Comparison of ENCODE assay signal across 8 cellular contexts in genomic region chr2:218229851-218230250, GRCh38. TPM values are rescaled to one million over a fixed set of nuclear protein-coding genes. Genes with fewer than 3 reads are reported as not detected.
DNase-seq lines count a peak whose midpoint lies in the region; ATAC-seq, FAIRE-seq and TF ChIP-seq lines count a peak whose summit lies in the region.

No MANE protein-coding gene starts in this region.

- peak overlapping the region in 2 of 3 donors; percentile 39 to 70 for H3K4me3 Mint-ChIP-seq in T-cell

- POLR2A ChIA-PET in T-cell (lab: Charles Lee): interaction anchor here (0.6 to 1.8 kb wide), 12 partner anchors 9 to 1908 kb away, joined by 3 to 36 read pairs (median 5); partner anchors contain the start of genes AAMP (in 1 of the 2) and PNKD (in 1 of the 2)

- no peak for TF ChIP-seq CTCF in fibroblast of the aortic adventitia (IDR thresholded peaks at IDR 0.05; ENCODE audit: insufficient read depth, low read length)

- CTCF ChIA-PET in T-cell (lab: Charles Lee): interaction anchor here (0.7 to 3.1 kb wide), 12 partner anchors 10 to 418 kb away, joined by 3 to 33 read pairs (median 5); partner anchors contain the start of genes AAMP (in 1 of the 2), CXCR1 (in 1 of the 2) and PNKD (in 1 of the 2)

- H3K27ac ChIP-seq in subcutaneous abdominal adipose tissue (ENCODE audit: low read depth, low read length): peak overlapping the region; percentile 37

- no peak for FAIRE-seq in H54 (lab: Jason Lieb, UNC)

- no peaks in the 10 kb centered on the region for H3K9me3 ChIP-seq in subcutaneous abdominal adipose tissue (ENCODE audit: control insufficient read depth in 5 of 5, low read length in 5 of 5)

- peak; percentile 13 for DNase-seq in NK-92 treated with Interleukin-12 subunit alpha and Interleukin-12 subunit beta, amount 100 ng/mL, for 24 hours (lab: John Stamatoyannopoulos, UW)
- no peak for DNase-seq in NK-92 (lab: John Stamatoyannopoulos, UW; ENCODE audit: unreplicated experiment)
- peak in 1 of 34 experiments; percentile 12 for DNase-seq in T-cell
- peak; percentile 28 for DNase-seq in fibroblast of the aortic adventitia (ENCODE audit: low read depth)
- DNase-seq in H54 (ENCODE audit: insufficient read length, low spot score): no peak

- peaks cover 0 to 26% (median 20%) of the 10 kb centered on the region in 5 donors for H3K4me1 ChIP-seq in subcutaneous abdominal adipose tissue (ENCODE audit: control insufficient read depth in 5 of 5, insufficient read depth in 5 of 5, low read length in 5 of 5)

- H3K27me3 ChIP-seq in subcutaneous abdominal adipose tissue (ENCODE audit: control insufficient read depth in 5 of 5, insufficient read depth in 4 of 5, low read length in 5 of 5): no peaks in the 10 kb centered on the region

- peaks cover 63% of the 10 kb centered on the region for H3K36me3 Mint-ChIP-seq in T-cell

- no peaks in the 10 kb centered on the region for H3K27me3 Mint-ChIP-seq in T-cell

- peaks cover 75 to 81% (median 78%) of the 10 kb centered on the region in 3 donors for H3K4me1 Mint-ChIP-seq in T-cell

- H3K9me3 Mint-ChIP-seq in T-cell: no peaks in the 10 kb centered on the region

- H3K36me3 ChIP-seq in subcutaneous abdominal adipose tissue (ENCODE audit: control insufficient read depth in 5 of 5, insufficient read depth in 5 of 5, low read length in 5 of 5): peaks cover 40 to 90% (median 68%) of the 10 kb centered on the region in 5 donors

- ATAC-seq in T-cell (replicated peaks in 1 of 4): peak in 2 of 4 experiments; percentile 20 to 44
- ATAC-seq in GM21786 (IDR thresholded peaks at IDR 0.05; ENCODE audit: unreplicated experiment): no peak
- no peak for ATAC-seq in HG02973 (IDR thresholded peaks at IDR 0.05; ENCODE audit: unreplicated experiment)

- peak overlapping the region; percentile 90 to 92 for H3K27ac Mint-ChIP-seq in T-cell

- TF ChIP-seq POLR2A in H54 (IDR thresholded peaks at IDR 0.05; ENCODE audit: low read depth, low read length): no peak

- H3K4me3 ChIP-seq in fibroblast of the aortic adventitia (ENCODE audit: low read depth, low read length) (no peak overlapping the region), subcutaneous abdominal adipose tissue (ENCODE audit: low read depth in 1 of 5, low read length in 5 of 5) (no peak overlapping the region)

- H3K9ac ChIP-seq in subcutaneous abdominal adipose tissue (ENCODE audit: low read length in 5 of 5): no peak overlapping the region

RNA-seq across cellular contexts. Expression of gene ARPC2, which starts 12.9 kb away (rescaled TPM):
- total RNA-seq in T-cell: 100 to 1,000 TPM; 347 to 487 (median 390) TPM
- total RNA-seq in fibroblast of the aortic adventitia (ENCODE audit: low replicate concordance): 121 and 368 TPM in 2 replicates

RNA-seq across cellular contexts. Expression of gene GPBAR1, which starts 31.0 kb away (rescaled TPM):
- 1 to 10 TPM in 4 of 5 donors, under 1 TPM in 1; 0.89 to 2.7 (median 1.2) TPM for total RNA-seq in T-cell
- 0.27 TPM in 1 of 2 replicates, not detected in the other for total RNA-seq in fibroblast of the aortic adventitia (ENCODE audit: low replicate concordance)

RNA-seq across cellular contexts. Expression of gene AAMP, which starts 40.1 kb away (rescaled TPM):
- total RNA-seq in T-cell (10 to 100 TPM; 46.2 to 71.3 (median 67.4) TPM), fibroblast of the aortic adventitia (ENCODE audit: low replicate concordance) (64.4 and 262 TPM in 2 replicates)

RNA-seq across cellular contexts. Expression of gene PNKD, which starts 40.5 kb away (rescaled TPM):
- total RNA-seq in T-cell (10 to 100 TPM; 17.4 to 33.1 (median 30.6) TPM), fibroblast of the aortic adventitia (ENCODE audit: low replicate concordance) (17.4 and 27.2 TPM in 2 replicates)

Comparison
In these comparisons a context has a peak if more than half of its experiments do, and no peak if none do; other contexts are left out.
1. DNase-seq: peak in NK-92 treated with Interleukin-12 subunit alpha and Interleukin-12 subunit beta, amount 100 ng/mL, for 24 hours (single experiment) and fibroblast of the aortic adventitia (single experiment); none in NK-92 (single experiment) and H54 (single experiment).